Comparison of ENCODE assay signal across 9 cellular contexts in the genomic region with DNA sequence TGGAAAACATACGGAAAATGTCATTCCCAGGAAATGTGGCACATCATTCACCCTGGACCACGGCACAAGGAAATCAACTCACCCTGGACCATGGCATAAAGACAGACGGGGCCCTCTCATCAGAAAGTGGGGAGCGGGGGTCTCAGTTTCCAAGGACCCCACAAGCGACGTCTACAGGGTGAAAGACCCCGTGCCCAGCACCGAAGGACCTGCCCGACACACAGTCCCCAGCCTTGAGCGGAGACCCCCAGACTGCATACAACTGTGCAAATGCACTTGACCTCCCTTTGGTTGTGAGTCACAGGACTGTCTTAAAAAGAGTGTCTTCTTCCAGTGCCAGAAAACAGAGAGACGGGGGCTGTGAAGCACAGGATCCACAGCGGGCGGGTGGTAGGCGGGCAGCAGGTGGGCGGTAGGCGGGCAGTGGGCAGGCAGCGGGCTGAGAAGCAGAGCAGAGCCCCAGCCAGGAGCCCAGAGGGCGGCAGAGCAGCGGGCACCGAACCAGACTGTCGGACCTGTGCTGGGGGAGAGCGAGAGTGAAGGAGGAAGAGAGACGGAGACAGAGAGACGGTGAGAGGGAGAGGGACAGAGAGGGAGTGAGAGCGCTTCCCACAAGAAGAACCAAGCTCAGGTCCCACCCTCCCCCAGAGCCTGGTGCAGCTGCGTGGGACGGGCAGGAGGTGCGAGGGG. TPM values are rescaled to one million over a fixed set of nuclear protein-coding genes. Genes with fewer than 3 reads are reported as not detected.
DNase-seq lines count a peak whose midpoint lies in the region; ATAC-seq and TF ChIP-seq lines count a peak whose summit lies in the region.
"Had no signal": no experiment of that assay in that cellular context is flagged by ENCODE, and none has a peak within 500 bp of the region (broad histone marks: within the 10 kb centered on the region; RNA-seq: fewer than 3 reads in every experiment).

No MANE protein-coding gene starts in this region.

- intact Hi-C loops in right cardiac atrium (cut with DNase I), result no loop called here

- H3K36me3 Mint-ChIP-seq in activated naive CD8-positive, alpha-beta T cell, result no peaks in the 10 kb centered on the region

- no peak overlapping the region for H3K9ac ChIP-seq in smooth muscle cell (ENCODE audit: low read depth)

- TF ChIP-seq EP300 in Ishikawa (IDR thresholded peaks at IDR 0.05; ENCODE audit: borderline replicate concordance), result no peak

- no peak overlapping the region for H3K4me3 ChIP-seq in right cardiac atrium (ENCODE audit: low read length)
- no peak overlapping the region for H3K4me3 ChIP-seq in smooth muscle cell

- H3K27ac ChIP-seq in right cardiac atrium (ENCODE audit: low read length), result no peak overlapping the region
- peak overlapping the region; percentile 53 for H3K27ac ChIP-seq in smooth muscle cell (ENCODE audit: low read depth)

- no peak for TF ChIP-seq RAD21 in Ishikawa (IDR thresholded peaks at IDR 0.05; ENCODE audit: low read depth)

- H3K27me3 ChIP-seq in right cardiac atrium (ENCODE audit: control insufficient read depth, insufficient read depth) (no peaks in the 10 kb centered on the region), smooth muscle cell (ENCODE audit: low read depth) (no peaks in the 10 kb centered on the region)

- H4K20me1 ChIP-seq in smooth muscle cell (ENCODE audit: low read depth), result peaks cover 76% of the 10 kb centered on the region

- WGBS in right cardiac atrium, result 93% methylated on average over 28 of the region's 28 CpGs
- WGBS in smooth muscle cell (ENCODE audit: low lambda C conversion rate), result 90% methylated on average over 26 of the region's 28 CpGs

- no peaks in the 10 kb centered on the region for H3K27me3 Mint-ChIP-seq in activated naive CD8-positive, alpha-beta T cell

- H3K4me3 Mint-ChIP-seq in activated naive CD8-positive, alpha-beta T cell, result peak overlapping the region; percentile 5

- no peak overlapping the region for H2AFZ ChIP-seq in smooth muscle cell (ENCODE audit: low read depth)

- ATAC-seq in right cardiac atrium (no peak), esophagus mucosa (no peak)

- peak overlapping the region; percentile 80 for H3K27ac Mint-ChIP-seq in activated naive CD8-positive, alpha-beta T cell

- H3K36me3 ChIP-seq in smooth muscle cell (ENCODE audit: low read depth), result no peaks in the 10 kb centered on the region

- no peak for TF ChIP-seq CTCF in smooth muscle cell (IDR thresholded peaks at IDR 0.05; ENCODE audit: borderline replicate concordance, insufficient read depth, poor library complexity, severe bottlenecking)

- no peaks in the 10 kb centered on the region for H3K9me3 ChIP-seq in right cardiac atrium (ENCODE audit: control insufficient read depth, low read length)
- H3K9me3 ChIP-seq in smooth muscle cell (replicated peaks; ENCODE audit: low read depth), result no peaks in the 10 kb centered on the region

- peaks cover 56% of the 10 kb centered on the region for H3K79me2 ChIP-seq in smooth muscle cell (ENCODE audit: low read depth)

- H3K4me1 ChIP-seq in right cardiac atrium (ENCODE audit: control insufficient read depth, insufficient read depth, low read length), result peaks cover 4% of the 10 kb centered on the region
- peaks cover 16% of the 10 kb centered on the region for H3K4me1 ChIP-seq in smooth muscle cell (ENCODE audit: low read depth)

- DNase-seq in right cardiac atrium, result peak in 2 of 3 donors; percentile 40 to 42
- DNase-seq in smooth muscle cell (lab: John Stamatoyannopoulos, UW; ENCODE audit: unreplicated experiment), result no peak
- no peak for DNase-seq in kidney tubule cell (ENCODE audit: low spot score)
- DNase-seq in DMS114 treated with DMSO at 0.1 percent for 48 hours (lab: John Stamatoyannopoulos, UW; ENCODE audit: unreplicated experiment), result no peak
- DNase-seq: activated effector memory CD4-positive, alpha-beta T cell treated with Interleukin-2 at 50 U/mL for 16 hours; DMS53 had no signal

- H3K4me2 ChIP-seq in smooth muscle cell, result no peak overlapping the region

- H3F3A ChIP-seq in smooth muscle cell (ENCODE audit: low read depth), result peaks cover 8% of the 10 kb centered on the region

- H3K9me3 Mint-ChIP-seq in activated naive CD8-positive, alpha-beta T cell (ENCODE audit: low read depth), result no peaks in the 10 kb centered on the region

- H3K4me1 Mint-ChIP-seq in activated naive CD8-positive, alpha-beta T cell (ENCODE audit: low read depth), result peaks cover 60% of the 10 kb centered on the region

TF ChIP-seq in Ishikawa, 13 proteins besides CTCF, POLR2A, EP300 and RAD21:
- no peak for TF ChIP-seq CEBPB (IDR thresholded peaks at IDR 0.05)
- TF ChIP-seq EGR1 (IDR thresholded peaks at IDR 0.05), result 0 out of 2 replicates have a peak, but pooled peaks have one; percentile 16
- 0 out of 2 replicates have a peak, but pooled peaks have one; percentile 10 for TF ChIP-seq ZBTB7A (IDR thresholded peaks at IDR 0.05; ENCODE audit: low read depth)

RNA-seq across cellular contexts. Expression of a gene that starts 30.4 kb away (rescaled TPM):
- total RNA-seq in right cardiac atrium (10 to 100 TPM in 3 of 4 donors, 1 to 10 TPM in 1; 9.4 to 15.5 (median 11.8) TPM), smooth muscle cell (21.3 and 23.4 TPM in 2 replicates), esophagus mucosa (1.6 TPM)
- polyA plus RNA-seq in right cardiac atrium (7.4 TPM), smooth muscle cell (24.4 and 26.8 TPM in 2 replicates)

Comparison
In these comparisons a context has a peak if more than half of its experiments do, and no peak if none do; other contexts are left out.
1. DNase-seq: peak in right cardiac atrium (2 of 3); none in smooth muscle cell (single experiment), kidney tubule cell (single experiment) and DMS114 treated with DMSO at 0.1 percent for 48 hours (single experiment).